8 cellular contexts compared by ENCODE assay signal in genomic region chr12:14769837-14770494, GRCh38. TPM values are rescaled to one million over a fixed set of nuclear protein-coding genes. Genes with fewer than 3 reads are reported as not detected.
DNase-seq lines count a peak whose midpoint lies in the region; ATAC-seq and TF ChIP-seq lines count a peak whose summit lies in the region.

No MANE protein-coding gene starts in this region.

- H2AK5ac ChIP-seq in mesenchymal stem cell (ENCODE audit: low read length, severe bottlenecking), result peak overlapping the region; percentile 11

- H2AFZ ChIP-seq in mesenchymal stem cell (ENCODE audit: low read depth, low read length), result peak overlapping the region; percentile 79

- H3K18ac ChIP-seq in mesenchymal stem cell (ENCODE audit: low read depth in 1 of 2, low read length in 2 of 2), result peak overlapping the region; percentile 62 to 99

- H3K36me3 ChIP-seq in mesenchymal stem cell (ENCODE audit: control insufficient read depth in 1 of 2, insufficient read depth in 2 of 2, low read depth in 1 of 2, low read length in 2 of 2), result peaks cover 0 to 23% of the 10 kb centered on the region in 2 experiments

- peaks cover 14% of the 10 kb centered on the region for H3K9me3 Mint-ChIP-seq in activated CD8-positive, alpha-beta T cell treated with anti-CD3 and anti-CD28 coated beads for 36 hours

- intact Hi-C loops in activated CD8-positive, alpha-beta T cell treated with anti-CD3 and anti-CD28 coated beads for 36 hours (cut with micrococcal nuclease), result loop anchor here (5.0 kb wide), 1 partner anchor 378 kb away; no protein-coding TSS in a partner anchor

- POLR2A ChIA-PET in activated CD8-positive, alpha-beta T cell treated with anti-CD3 and anti-CD28 coated beads for 36 hours (lab: Charles Lee), result interaction anchor here (0.6 to 4.0 kb wide), 28 partner anchors 9 to 1141 kb away, joined by 3 to 33 read pairs (median 4); partner anchors contain the start of genes ARHGDIB, ATF7IP, C12orf60 and WBP11

- peak overlapping the region; percentile 11 for H2BK120ac ChIP-seq in mesenchymal stem cell (ENCODE audit: low read depth, low read length)

- H3K27me3 ChIP-seq in mesenchymal stem cell (ENCODE audit: control insufficient read depth in 1 of 2, insufficient read depth in 1 of 2, low read length in 2 of 2), result no peaks in the 10 kb centered on the region

- peak overlapping the region; percentile 99 for H3K27ac Mint-ChIP-seq in activated CD8-positive, alpha-beta T cell treated with anti-CD3 and anti-CD28 coated beads for 36 hours

- H3K23ac ChIP-seq in mesenchymal stem cell (ENCODE audit: low read length in 2 of 2), result peak overlapping the region in 1 of 2 experiments; percentile 99

- peak overlapping the region in 1 of 2 experiments; percentile 71 for H2BK12ac ChIP-seq in mesenchymal stem cell (ENCODE audit: low read length in 2 of 2)

- H3K4ac ChIP-seq in mesenchymal stem cell (ENCODE audit: low read depth in 1 of 2, low read length in 2 of 2), result peak overlapping the region; percentile 12 to 39

- peak overlapping the region; percentile 67 for H4K91ac ChIP-seq in mesenchymal stem cell (ENCODE audit: low read length)

- peak overlapping the region; percentile 69 to 100 for H3K4me3 ChIP-seq in mesenchymal stem cell (ENCODE audit: insufficient read depth in 1 of 2, low read depth in 1 of 2, low read length in 2 of 2)

- ATAC-seq in HG03378 (IDR thresholded peaks at IDR 0.05; ENCODE audit: unreplicated experiment), result peak; percentile 34
- ATAC-seq in activated CD8-positive, alpha-beta T cell treated with anti-CD3 and anti-CD28 coated beads for 36 hours, result peak; percentile 54

- peaks cover 56% of the 10 kb centered on the region for H3K36me3 Mint-ChIP-seq in activated CD8-positive, alpha-beta T cell treated with anti-CD3 and anti-CD28 coated beads for 36 hours (ENCODE audit: low read depth)

- H3K4me1 Mint-ChIP-seq in activated CD8-positive, alpha-beta T cell treated with anti-CD3 and anti-CD28 coated beads for 36 hours (ENCODE audit: low read depth), result peaks cover 33% of the 10 kb centered on the region

- H3K4me1 ChIP-seq in mesenchymal stem cell (ENCODE audit: control insufficient read depth, insufficient read depth, low read depth, low read length), result peaks cover 8% of the 10 kb centered on the region

- H2BK15ac ChIP-seq in mesenchymal stem cell (ENCODE audit: low read depth, poor library complexity, severe bottlenecking), result no peak overlapping the region

- H2BK5ac ChIP-seq in mesenchymal stem cell (ENCODE audit: low read depth, low read length, poor library complexity, severe bottlenecking), result peak overlapping the region; percentile 51

- peak overlapping the region; percentile 99 for H3K9ac ChIP-seq in mesenchymal stem cell (ENCODE audit: low read length)

- H3K9me3 ChIP-seq in mesenchymal stem cell (ENCODE audit: control insufficient read depth, low read length), result no peaks in the 10 kb centered on the region

- H4K8ac ChIP-seq in mesenchymal stem cell (ENCODE audit: low read length), result peak overlapping the region; percentile 63

- peaks cover 4% of the 10 kb centered on the region for H3K79me1 ChIP-seq in mesenchymal stem cell (replicated peaks; ENCODE audit: low read length, poor library complexity, severe bottlenecking)

- under 1% methylated on average over 45 of the region's 45 CpGs for WGBS in mesenchymal stem cell

- H3K27ac ChIP-seq in mesenchymal stem cell (ENCODE audit: low read length, poor library complexity, severe bottlenecking), result peak overlapping the region; percentile 72

- peak overlapping the region; percentile 92 for H3K4me2 ChIP-seq in mesenchymal stem cell (ENCODE audit: low read length, poor library complexity, severe bottlenecking)

- TF ChIP-seq CTCF in activated CD8-positive, alpha-beta T cell treated with anti-CD3 and anti-CD28 coated beads for 36 hours (IDR thresholded peaks at IDR 0.05), result peak; percentile 66

- CTCF ChIA-PET in activated CD8-positive, alpha-beta T cell treated with anti-CD3 and anti-CD28 coated beads for 36 hours (lab: Charles Lee), result interaction anchor here (0.9 to 3.1 kb wide), 12 partner anchors 10 to 226 kb away, joined by 3 to 18 read pairs (median 4); partner anchors contain the start of genes C12orf60 and WBP11

- peak overlapping the region in 1 of 2 experiments; percentile 99 for H3K14ac ChIP-seq in mesenchymal stem cell (ENCODE audit: low read length in 2 of 2)

- peak; percentile 84 for TF ChIP-seq POLR2A in GM19099 (IDR thresholded peaks at IDR 0.05; ENCODE audit: extremely low read depth, insufficient read length, low read depth)

- H3K27me3 Mint-ChIP-seq in activated CD8-positive, alpha-beta T cell treated with anti-CD3 and anti-CD28 coated beads for 36 hours, result no peaks in the 10 kb centered on the region

- DNase-seq in C1 segment of cervical spinal cord (lab: John Stamatoyannopoulos, UW), result peak in 12 of 14 donors; percentile 29 to 86 (median 60)
- peak; percentile 79 to 94 for DNase-seq in NCI-H526 (lab: John Stamatoyannopoulos, UW)
- DNase-seq in activated CD8-positive, alpha-beta T cell treated with anti-CD3 and anti-CD28 coated beads for 36 hours, result peak; percentile 94
- DNase-seq in effector CD4-positive, alpha-beta T cell, result peak; percentile 83
- peak; percentile 83 for DNase-seq in mesenchymal stem cell
- peak; percentile 80 for DNase-seq in stimulated activated CD8-positive, alpha-beta memory T cell treated with anti-CD3 and anti-CD28 coated beads, Interleukin-12 subunit alpha, Interleukin-12 subunit beta, amount 100 ng/mL, for 4 hours (ENCODE audit: low read depth)

- H3K4me3 Mint-ChIP-seq in activated CD8-positive, alpha-beta T cell treated with anti-CD3 and anti-CD28 coated beads for 36 hours, result peak overlapping the region; percentile 95

RNA-seq across cellular contexts. Expression of gene WBP11, which starts 33.3 kb away (rescaled TPM):
- total RNA-seq in activated CD8-positive, alpha-beta T cell treated with anti-CD3 and anti-CD28 coated beads for 36 hours, result 100 to 1,000 TPM; 123 to 130 TPM
- polyA plus RNA-seq in mesenchymal stem cell (2013, experiment 1 of 2), result 58.2 TPM
- 50.6 TPM for polyA plus RNA-seq in mesenchymal stem cell (2013, experiment 2 of 2)

RNA-seq across cellular contexts. Expression of gene C12orf60, which starts 33.5 kb away (rescaled TPM):
- total RNA-seq in activated CD8-positive, alpha-beta T cell treated with anti-CD3 and anti-CD28 coated beads for 36 hours, result 1 to 10 TPM; 3.3 to 4.2 TPM
- 1.8 TPM for polyA plus RNA-seq in mesenchymal stem cell (2013, experiment 1 of 2)
- 1.4 TPM for polyA plus RNA-seq in mesenchymal stem cell (2013, experiment 2 of 2)

RNA-seq across cellular contexts. Expression of gene SMCO3, which starts 44.0 kb away (rescaled TPM):
- not detected for total RNA-seq in activated CD8-positive, alpha-beta T cell treated with anti-CD3 and anti-CD28 coated beads for 36 hours
- polyA plus RNA-seq in mesenchymal stem cell (2013, experiment 1 of 2), result 0.26 TPM
- 0.19 TPM for polyA plus RNA-seq in mesenchymal stem cell (2013, experiment 2 of 2)

Comparison
In these comparisons a context has a peak if more than half of its experiments do, and no peak if none do; other contexts are left out.
1. Peak in every context shown above with its lines: DNase-seq, ATAC-seq, H3K4me3 ChIP-seq and H3K27ac ChIP-seq.